1 cellular context compared by ENCODE assay signal in genomic region chr10:124941823-124942222, GRCh38.
TF ChIP-seq lines count a peak whose summit lies in the region.

TSS of gene ZRANB1 (plus strand) at chr10:124942123. CDS start at chr10:124942494, 371 bp downstream.

TF ChIP-seq in IMR-90, 13 proteins besides CTCF, POLR2A, EP300 and RAD21 (continued from another document):
- TF ChIP-seq USF2 (IDR thresholded peaks at IDR 0.05; ENCODE audit: low read depth, low read length), result no peak
- TF ChIP-seq ELK1 (IDR thresholded peaks at IDR 0.05; ENCODE audit: borderline replicate concordance, low read depth, low read length), result no peak
- no peak for TF ChIP-seq CEBPB (IDR thresholded peaks at IDR 0.05; ENCODE audit: low read depth, low read length)
- no peak for TF ChIP-seq MAZ (IDR thresholded peaks at IDR 0.05; ENCODE audit: borderline replicate concordance, low read depth, low read length)
- no peak for TF ChIP-seq SMC3 (IDR thresholded peaks at IDR 0.05; ENCODE audit: low read depth, low read length)
- no peak for TF ChIP-seq NFE2L2 (IDR thresholded peaks at IDR 0.05; ENCODE audit: low read depth, low read length)
- TF ChIP-seq MAFK (IDR thresholded peaks at IDR 0.05; ENCODE audit: low read depth, low read length), result no peak
- no peak for TF ChIP-seq FOS (IDR thresholded peaks at IDR 0.05; ENCODE audit: low read depth, low read length)
- TF ChIP-seq RFX5 (IDR thresholded peaks at IDR 0.05; ENCODE audit: low read depth, low read length), result no peak
